Comparison of ENCODE assay signal across 1 cellular context in genomic region chr22:33476206-33476605, GRCh38.
TF ChIP-seq lines count a peak whose summit lies in the region.

No MANE protein-coding gene starts in this region.

TF ChIP-seq in IMR-90, 13 proteins besides CTCF, POLR2A, EP300 and RAD21:
- TF ChIP-seq RFX5 (IDR thresholded peaks at IDR 0.05; ENCODE audit: low read depth, low read length) (no peak), BHLHE40 (IDR thresholded peaks at IDR 0.05; ENCODE audit: low read depth, low read length) (no peak), ELK1 (IDR thresholded peaks at IDR 0.05; ENCODE audit: borderline replicate concordance, low read depth, low read length) (no peak), NFE2L2 (IDR thresholded peaks at IDR 0.05; ENCODE audit: low read depth, low read length) (no peak), CHD1 (IDR thresholded peaks at IDR 0.05; ENCODE audit: low read depth, low read length) (no peak), MXI1 (IDR thresholded peaks at IDR 0.05; ENCODE audit: borderline replicate concordance, low read depth, low read length) (no peak), FOS (IDR thresholded peaks at IDR 0.05; ENCODE audit: low read depth, low read length) (no peak), USF2 (IDR thresholded peaks at IDR 0.05; ENCODE audit: low read depth, low read length) (no peak), MAZ (IDR thresholded peaks at IDR 0.05; ENCODE audit: borderline replicate concordance, low read depth, low read length) (no peak), MAFK (IDR thresholded peaks at IDR 0.05; ENCODE audit: low read depth, low read length) (no peak), CEBPB (IDR thresholded peaks at IDR 0.05; ENCODE audit: low read depth, low read length) (no peak), RCOR1 (IDR thresholded peaks at IDR 0.05; ENCODE audit: insufficient replicate concordance, low read length) (no peak), SMC3 (IDR thresholded peaks at IDR 0.05; ENCODE audit: low read depth, low read length) (no peak)
